ENCODE assay signal across 8 cellular contexts in the genomic region with DNA sequence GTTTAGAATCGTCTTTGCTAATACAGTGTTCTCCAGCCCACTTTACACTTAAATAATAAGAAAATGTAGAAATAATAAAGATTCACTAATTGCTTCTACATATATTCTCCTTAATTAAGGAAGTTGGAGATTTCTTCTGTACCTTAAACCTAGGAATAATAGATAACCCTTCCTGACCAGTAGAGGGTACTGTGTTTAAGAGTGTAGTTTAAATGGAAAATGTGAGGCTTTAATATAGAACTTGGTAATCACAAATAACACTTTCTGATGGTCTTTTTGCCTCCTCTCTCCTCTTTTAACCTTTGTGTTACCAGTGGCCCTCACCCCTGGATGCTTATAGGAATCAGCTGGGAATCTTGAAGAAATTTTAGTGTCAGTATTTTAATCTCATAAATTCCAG. TPM values are rescaled to one million over a fixed set of nuclear protein-coding genes. Genes with fewer than 3 reads are reported as not detected.
DNase-seq lines count a peak whose midpoint lies in the region; ATAC-seq and TF ChIP-seq lines count a peak whose summit lies in the region.

No MANE protein-coding gene starts in this region.

- H3K4me3 ChIP-seq in HFF-Myc (replicated peaks; ENCODE audit: low read depth, low read length) = no peak overlapping the region

- peaks cover 15% of the 10 kb centered on the region for H3K36me3 Mint-ChIP-seq in activated naive CD4-positive, alpha-beta T cell treated with anti-CD3 and anti-CD28 coated beads for 36 hours (ENCODE audit: low read depth)

- no peaks in the 10 kb centered on the region for H3K4me1 Mint-ChIP-seq in activated naive CD4-positive, alpha-beta T cell treated with anti-CD3 and anti-CD28 coated beads for 36 hours (ENCODE audit: low read depth)

- no peaks in the 10 kb centered on the region for H3K9me3 Mint-ChIP-seq in activated naive CD4-positive, alpha-beta T cell treated with anti-CD3 and anti-CD28 coated beads for 36 hours

- intact Hi-C loops in activated naive CD4-positive, alpha-beta T cell treated with anti-CD3 and anti-CD28 coated beads for 36 hours (cut with micrococcal nuclease) = loop anchor here (2.0 kb wide), 1 partner anchor 117 kb away; no protein-coding TSS in a partner anchor

- CTCF ChIA-PET in activated naive CD4-positive, alpha-beta T cell treated with anti-CD3 and anti-CD28 coated beads for 36 hours (lab: Charles Lee) = no interaction called here

- H3K27ac ChIP-seq in VCaP = no peak overlapping the region

- H3K27me3 Mint-ChIP-seq in activated naive CD4-positive, alpha-beta T cell treated with anti-CD3 and anti-CD28 coated beads for 36 hours (ENCODE audit: low read depth) = no peaks in the 10 kb centered on the region

- H3K27ac Mint-ChIP-seq in activated naive CD4-positive, alpha-beta T cell treated with anti-CD3 and anti-CD28 coated beads for 36 hours = no peak overlapping the region

- no peak overlapping the region for H3K4me3 Mint-ChIP-seq in activated naive CD4-positive, alpha-beta T cell treated with anti-CD3 and anti-CD28 coated beads for 36 hours

- peak; percentile 11 for TF ChIP-seq CTCF in HFF-Myc (IDR thresholded peaks at IDR 0.05; ENCODE audit: low read depth, low read length, missing control alignments)
- peak; percentile 62 for TF ChIP-seq CTCF in VCaP (conservative IDR thresholded peaks at IDR 0.05)

- DNase-seq in AML-193 (lab: John Stamatoyannopoulos, UW) (peak; percentile 60 to 74), HFF-Myc (ENCODE audit: extremely low read depth, low read depth) (no peak), left lobe of liver (ENCODE audit: low spot score) (no peak), SK-N-DZ (ENCODE audit: low spot score) (no peak), NCI-H187 treated with DMSO at 0.1 percent for 48 hours (lab: John Stamatoyannopoulos, UW) (no peak)
- no peak for DNase-seq in activated CD8-positive, alpha-beta memory T cell treated with anti-CD3 and anti-CD28 coated beads, Interleukin-2, amount 50 U/mL, for 4 hours
- DNase-seq in activated naive CD4-positive, alpha-beta T cell treated with anti-CD3 and anti-CD28 coated beads for 36 hours = no peak

- ATAC-seq in left lobe of liver = peak; percentile 65

RNA-seq across cellular contexts. Expression of a gene that starts 20.7 kb away (rescaled TPM):
- total RNA-seq in left lobe of liver = 28.9 TPM
- 73.4 and 83.5 TPM in 2 replicates for polyA plus RNA-seq in SK-N-DZ (2014; cell fraction: cytosol; rRNA removed)
- 43.1 and 71.6 TPM in 2 replicates for polyA plus RNA-seq in SK-N-DZ (2014; cell fraction: nucleus; rRNA removed)
- total RNA-seq in activated naive CD4-positive, alpha-beta T cell treated with anti-CD3 and anti-CD28 coated beads for 36 hours = 100 to 1,000 TPM; 106 to 108 TPM

RNA-seq across cellular contexts. Expression of a gene that starts 39.1 kb away (rescaled TPM):
- total RNA-seq in left lobe of liver = 39.2 TPM
- polyA plus RNA-seq in SK-N-DZ (2014; cell fraction: cytosol; rRNA removed) = 0.05 and 0.43 TPM in 2 replicates
- polyA plus RNA-seq in SK-N-DZ (2014; cell fraction: nucleus; rRNA removed) = 0.09 and 0.65 TPM in 2 replicates
- 1 to 10 TPM; 2.2 to 3.2 TPM for total RNA-seq in activated naive CD4-positive, alpha-beta T cell treated with anti-CD3 and anti-CD28 coated beads for 36 hours

Comparison
In these comparisons a context has a peak if more than half of its experiments do, and no peak if none do; other contexts are left out.
1. DNase-seq: peak in AML-193 (2 of 2); none in HFF-Myc (single experiment), left lobe of liver (single experiment), activated CD8-positive, alpha-beta memory T cell treated with anti-CD3 and anti-CD28 coated beads, Interleukin-2, amount 50 U/mL, for 4 hours (single experiment), SK-N-DZ (single experiment), NCI-H187 treated with DMSO at 0.1 percent for 48 hours (single experiment) and activated naive CD4-positive, alpha-beta T cell treated with anti-CD3 and anti-CD28 coated beads for 36 hours (single experiment).